In genomic region chr2:23520256-23520655, GRCh38 we compare ENCODE assay signal across 1 cellular context.
TF ChIP-seq lines count a peak whose summit lies in the region.

No MANE protein-coding gene starts in this region.

TF ChIP-seq in GM23338, 12 proteins besides CTCF, POLR2A, EP300 and RAD21 (continued from another document):
- TF ChIP-seq CREB1 (CRISPR knock-in tag; IDR thresholded peaks at IDR 0.05; ENCODE audit: low read depth) (no peak), ZNF462 (CRISPR knock-in tag; IDR thresholded peaks at IDR 0.05) (no peak), POLR2AphosphoS5 (IDR thresholded peaks at IDR 0.05; ENCODE audit: low read depth) (no peak), JUNB (IDR thresholded peaks at IDR 0.05; ENCODE audit: unreplicated experiment) (no peak), ETS1 (IDR thresholded peaks at IDR 0.05) (no peak), ZNF114 (CRISPR knock-in tag; IDR thresholded peaks at IDR 0.05) (no peak), EZH2phosphoT487 (IDR thresholded peaks at IDR 0.05; ENCODE audit: unreplicated experiment) (no peak), NANOG (IDR thresholded peaks at IDR 0.05; ENCODE audit: borderline replicate concordance) (no peak)
